In genomic region chr4:87901426-87901825, GRCh38 we compare ENCODE assay signal across 17 cellular contexts.
DNase-seq lines count a peak whose midpoint lies in the region; TF ChIP-seq lines count a peak whose summit lies in the region.
"Had no signal": no experiment of that assay in that cellular context is flagged by ENCODE, and none has a peak within 500 bp of the region (broad histone marks: within the 10 kb centered on the region; RNA-seq: fewer than 3 reads in every experiment).

No MANE protein-coding gene starts in this region.

- no peaks in the 10 kb centered on the region for H3K9me3 ChIP-seq in adipocyte (ENCODE audit: control insufficient read depth, low read length)
- H3K9me3 ChIP-seq: SJCRH30 had no signal

- no peak for TF ChIP-seq CTCF in fibroblast of the aortic adventitia (IDR thresholded peaks at IDR 0.05; ENCODE audit: insufficient read depth, low read length)

- peaks cover 5% of the 10 kb centered on the region for H3K4me1 ChIP-seq in adipocyte (ENCODE audit: control insufficient read depth, insufficient read depth, low read length)
- H3K4me1 ChIP-seq: SJCRH30 had no signal

- H3K4me3 ChIP-seq in adipocyte (ENCODE audit: low read length) (no peak overlapping the region), fibroblast of the aortic adventitia (ENCODE audit: low read depth, low read length) (no peak overlapping the region)
- H3K4me3 ChIP-seq: BLaER1, SJCRH30 had no signal

- no peaks in the 10 kb centered on the region for H3K36me3 ChIP-seq in adipocyte (ENCODE audit: control insufficient read depth, insufficient read depth, low read length, severe bottlenecking)
- H3K36me3 ChIP-seq: BLaER1, SJCRH30 had no signal

- peaks cover 38% of the 10 kb centered on the region for H3K27me3 ChIP-seq in adipocyte (replicated peaks; ENCODE audit: control insufficient read depth, insufficient read depth, low read length)
- H3K27me3 ChIP-seq: BLaER1, SJCRH30 had no signal

- DNase-seq in NCI-H2171 treated with DMSO at 0.1 percent for 48 hours (lab: John Stamatoyannopoulos, UW) (peak; percentile 31), NCI-H2171 (lab: John Stamatoyannopoulos, UW) (no peak), adipocyte (ENCODE audit: low read depth) (peak; percentile 51), fibroblast of the aortic adventitia (ENCODE audit: low read depth) (peak; percentile 39), stromal cell of bone marrow (ENCODE audit: low read depth) (peak; percentile 44), DMS153 (lab: John Stamatoyannopoulos, UW) (no peak), DMS53 (lab: John Stamatoyannopoulos, UW) (no peak), NCI-H146 (lab: John Stamatoyannopoulos, UW) (no peak)
- DNase-seq: CD8-positive, alpha-beta memory T cell; DND-41; GF-D8; H7; NCI-H1105 treated with DMSO at 0.1 percent for 48 hours; NCI-H2029; NCI-H748 treated with DMSO at 0.1 percent for 48 hours; SJCRH30 had no signal

- no peak overlapping the region for H3K9ac ChIP-seq in adipocyte (ENCODE audit: low read length)
- H3K9ac ChIP-seq: BLaER1 had no signal

Comparison
In these comparisons a context has a peak if more than half of its experiments do, and no peak if none do; other contexts are left out.
1. DNase-seq: peak in NCI-H2171 treated with DMSO at 0.1 percent for 48 hours (single experiment), adipocyte (single experiment), fibroblast of the aortic adventitia (single experiment) and stromal cell of bone marrow (single experiment); none in NCI-H2171 (single experiment), DMS153 (single experiment), DMS53 (single experiment) and NCI-H146 (single experiment).